ENCODE assay signal across 6 cellular contexts in genomic region chr6:3633711-3634110, GRCh38.
"Had no signal": no experiment of that assay in that cellular context is flagged by ENCODE, and none has a peak within 500 bp of the region (broad histone marks: within the 10 kb centered on the region; RNA-seq: fewer than 3 reads in every experiment).

No MANE protein-coding gene starts in this region.

- H3K4me2 ChIP-seq: GM23338 had no signal

- H3K4me3 ChIP-seq: GM23338 had no signal

- DNase-seq: H9, HCEC 1CT, KBM-7 had no signal

- H3K27ac ChIP-seq: HL-60 had no signal

- ATAC-seq: GM23338, HepG2 had no signal

- H2AFZ ChIP-seq: GM23338 had no signal
